8 cellular contexts compared by ENCODE assay signal in genomic region chr17:76727745-76728456, GRCh38. TPM values are rescaled to one million over a fixed set of nuclear protein-coding genes. Genes with fewer than 3 reads are reported as not detected.
DNase-seq lines count a peak whose midpoint lies in the region; ATAC-seq, FAIRE-seq and TF ChIP-seq lines count a peak whose summit lies in the region.

No MANE protein-coding gene starts in this region.

- H3K9ac ChIP-seq in BLaER1 = peak overlapping the region; percentile 99
- H3K9ac ChIP-seq in HUES64 (ENCODE audit: low read depth, low read length) = peak overlapping the region; percentile 96; the same call in 1 of the 2 replicates
- peak overlapping the region; percentile 97 for H3K9ac ChIP-seq in HepG2 (ENCODE audit: insufficient read depth, low read depth, low read length)

- FAIRE-seq in HepG2 (lab: Jason Lieb, UNC) = no peak
- FAIRE-seq in D721Med (lab: Jason Lieb, UNC) = no peak

- H2AFZ ChIP-seq in HepG2 (ENCODE audit: low read length) = no peak overlapping the region

- POLR2A ChIA-PET in HepG2 (lab: Yijun Ruan, JAX) = interaction anchor here (0.7 to 5.1 kb wide), 8 partner anchors 9 to 160 kb away, joined by 3 to 71 read pairs (median 4); partner anchors contain the start of genes MFSD11, MXRA7 and SRSF2

- TF ChIP-seq EP300 in HepG2 (IDR thresholded peaks at IDR 0.05; ENCODE audit: low read depth in 2 of 2, low read length in 2 of 2) = no peak
- no peak for TF ChIP-seq EP300 in HepG2 (CRISPR knock-in tag; IDR thresholded peaks at IDR 0.05; ENCODE audit: borderline replicate concordance)

- H3K79me2 ChIP-seq in HepG2 (ENCODE audit: insufficient read depth, low read length) = peaks cover 53% of the 10 kb centered on the region

- DNase-seq in amniotic epithelial cell (ENCODE audit: low read depth) = peak; percentile 31
- no peak for DNase-seq in HepG2 (ENCODE audit: low spot score)
- DNase-seq in tibial artery = no peak
- no peak for DNase-seq in OCI-M2 (lab: John Stamatoyannopoulos, UW; ENCODE audit: unreplicated experiment)
- DNase-seq in D721Med (ENCODE audit: insufficient read length, low spot score) = no peak
- no peak for DNase-seq in NCI-H1092 (lab: John Stamatoyannopoulos, UW)

- peaks cover 59% of the 10 kb centered on the region for H3K36me3 ChIP-seq in BLaER1
- H3K36me3 ChIP-seq in HUES64 (ENCODE audit: insufficient read depth, low read length) = peaks cover 39% of the 10 kb centered on the region
- peaks cover 9 to 20% of the 10 kb centered on the region in 2 experiments for H3K36me3 ChIP-seq in HepG2 (replicated peaks in 1 of 2; ENCODE audit: control insufficient read depth in 1 of 2, insufficient read depth in 2 of 2, low read length in 2 of 2)
- H3K36me3 ChIP-seq in tibial artery = peaks cover 41 to 51% (median 43%) of the 10 kb centered on the region in 3 donors

- H3K27me3 ChIP-seq in BLaER1 (no peaks in the 10 kb centered on the region), HUES64 (ENCODE audit: insufficient read depth, low read length) (no peaks in the 10 kb centered on the region), HepG2 (ENCODE audit: control insufficient read depth in 1 of 2, insufficient read depth in 2 of 2, low read length in 2 of 2) (no peaks in the 10 kb centered on the region), tibial artery (no peaks in the 10 kb centered on the region)

- TF ChIP-seq POLR2A in HepG2 (IDR thresholded peaks at IDR 0.05; ENCODE audit: insufficient read depth in 1 of 2, low read depth in 2 of 2, low read length in 2 of 2) = 0 out of 4 replicates have a peak, but pooled peaks of 1 of the 2 experiments have one; percentile 4

- H3K4me3 ChIP-seq in BLaER1 = peak overlapping the region; percentile 80
- H3K4me3 ChIP-seq in HUES64 (ENCODE audit: low read length) = peak overlapping the region; percentile 92
- peak overlapping the region; percentile 78 to 98 (median 95) for H3K4me3 ChIP-seq in HepG2 (replicated peaks in 1 of 3; ENCODE audit: insufficient read depth in 1 of 3, low read depth in 2 of 3, low read length in 3 of 3)
- peak overlapping the region; percentile 82 to 100 for H3K4me3 ChIP-seq in tibial artery

- H3K9me3 ChIP-seq in BLaER1 = no peaks in the 10 kb centered on the region
- H3K9me3 ChIP-seq in HUES64 (ENCODE audit: insufficient read depth, low read depth, low read length) = no peaks in the 10 kb centered on the region
- no peaks in the 10 kb centered on the region for H3K9me3 ChIP-seq in HepG2 (ENCODE audit: low read length)
- no peaks in the 10 kb centered on the region for H3K9me3 ChIP-seq in tibial artery

- CTCF ChIA-PET in HepG2 (lab: Yijun Ruan, JAX; ENCODE audit: low intra/inter-chr PET ratio, low total read pairs) = no interaction called here

- H3K4me2 ChIP-seq in BLaER1 (peak overlapping the region; percentile 90), HepG2 (ENCODE audit: low read depth, low read length) (peak overlapping the region; percentile 83)

- TF ChIP-seq CTCF in HepG2 (CRISPR knock-in tag; IDR thresholded peaks at IDR 0.05) (no peak), tibial artery (IDR thresholded peaks at IDR 0.05) (no peak), D721Med (IDR thresholded peaks at IDR 0.05; ENCODE audit: insufficient read depth, missing control alignments) (no peak)

- intact Hi-C loops in HepG2 (cut with micrococcal nuclease; ENCODE audit: unreplicated experiment) = loop anchor here (1.0 kb wide), 1 partner anchor 53 kb away; no protein-coding TSS in a partner anchor
- intact Hi-C loops in tibial artery (cut with DNase I; ENCODE audit: low total_unique reads) = no loop called here

- H4K20me1 ChIP-seq in BLaER1 = peaks cover 52% of the 10 kb centered on the region
- H4K20me1 ChIP-seq in HepG2 (ENCODE audit: insufficient read depth, low read length) = peaks cover 10% of the 10 kb centered on the region

- no peak for TF ChIP-seq RAD21 in HepG2 (CRISPR knock-in tag; IDR thresholded peaks at IDR 0.05)

- WGBS in HUES64 = 88% methylated on average over 17 of the region's 18 CpGs
- 67% methylated on average over 18 of the region's 18 CpGs for WGBS in HepG2 (ENCODE audit: low lambda C conversion rate)

- in situ Hi-C loops in HepG2 (cut with HindIII; ENCODE audit: extremely low pct_ligation_motif_present, low pct_unique_long_range_greater_than_20kb) = no loop called here

- no TSS peak for BruUV-seq in HepG2 (replicated peaks; lab: Mats Ljungman, UMichigan)

- peak overlapping the region; percentile 100 for H3K27ac ChIP-seq in BLaER1
- H3K27ac ChIP-seq in HUES64 (ENCODE audit: low read depth, low read length) = no peak overlapping the region
- H3K27ac ChIP-seq in HepG2 (ENCODE audit: extremely low read length, insufficient read depth, low read length) = peak overlapping the region; percentile 98
- peak overlapping the region; percentile 95 to 100 for H3K27ac ChIP-seq in tibial artery

- H3K4me1 ChIP-seq in BLaER1 (peaks cover 79% of the 10 kb centered on the region), HUES64 (ENCODE audit: insufficient read depth, low read length) (peaks cover 11% of the 10 kb centered on the region), HepG2 (ENCODE audit: insufficient read depth, low read length) (peaks cover 63% of the 10 kb centered on the region), tibial artery (peaks cover 0 to 80% (median 49%) of the 10 kb centered on the region in 4 donors)

- ATAC-seq in HepG2 = no peak

RNA-seq across cellular contexts. Expression of gene METTL23, which starts 1.3 kb away (rescaled TPM):
- polyA plus RNA-seq in HUES64 (2013, experiment 1 of 2) = 23.4 TPM
- 31.4 TPM for polyA plus RNA-seq in HUES64 (2013, experiment 2 of 2)
- 39.7 and 39.9 TPM in 2 replicates for total RNA-seq in HepG2 (2016; rRNA removed; fragmentation: Illumina TruSeq; extraction: Trizol)
- 13.8 and 15.1 TPM in 2 replicates for total RNA-seq in HepG2 (2016; cell fraction: cytosol; rRNA removed; fragmentation: Illumina TruSeq; extraction: Trizol; ENCODE audit: low read depth)
- total RNA-seq in HepG2 (2016; cell fraction: insoluble cytoplasmic fraction; rRNA removed; fragmentation: Illumina TruSeq; extraction: Trizol) = 40.1 and 40.8 TPM in 2 replicates
- 23.4 and 26.9 TPM in 2 replicates for total RNA-seq in HepG2 (2016; cell fraction: membrane; rRNA removed; fragmentation: Illumina TruSeq; extraction: Trizol)
- 28.8 and 32.4 TPM in 2 replicates for total RNA-seq in HepG2 (2016; cell fraction: nucleus; rRNA removed; fragmentation: Illumina TruSeq; extraction: Trizol)
- polyA plus RNA-seq in HepG2 (2011; rRNA removed) = 85.4 and 104 TPM in 2 replicates
- polyA plus RNA-seq in HepG2 (2011; cell fraction: cytosol; rRNA removed) = 54.2 and 65.9 TPM in 2 replicates
- 68.9 and 70.3 TPM in 2 replicates for polyA plus RNA-seq in HepG2 (2011; cell fraction: nucleus; rRNA removed)
- polyA plus RNA-seq in HepG2 (2012) = 49.3 and 49.6 TPM in 2 replicates
- 16.6 and 18.6 TPM in 2 replicates for polyA plus RNA-seq in HepG2 (2016; cell fraction: cytosol; fragmentation: Illumina TruSeq; extraction: Trizol; ENCODE audit: low read depth)
- 45.5 and 51.2 TPM in 2 replicates for polyA plus RNA-seq in HepG2 (2016; cell fraction: insoluble cytoplasmic fraction; fragmentation: Illumina TruSeq; extraction: Trizol; ENCODE audit: low read depth)
- 22.2 and 23.6 TPM in 2 replicates for polyA plus RNA-seq in HepG2 (2016; cell fraction: membrane; fragmentation: Illumina TruSeq; extraction: Trizol; ENCODE audit: low read depth)
- 60.8 and 67.8 TPM in 2 replicates for polyA plus RNA-seq in HepG2 (2016; cell fraction: nucleus; fragmentation: Illumina TruSeq; extraction: Trizol; ENCODE audit: insufficient read depth, low read depth)
- polyA minus RNA-seq in HepG2 (2011; rRNA and poly(A)+ RNA removed; ENCODE audit: low replicate concordance) = 23.4 and 37.2 TPM in 2 replicates
- 17.2 and 17.6 TPM in 2 replicates for polyA minus RNA-seq in HepG2 (2011; cell fraction: cytosol; rRNA and poly(A)+ RNA removed)
- polyA minus RNA-seq in HepG2 (2011; cell fraction: nucleus; rRNA and poly(A)+ RNA removed) = 17.6 and 22.6 TPM in 2 replicates

RNA-seq across cellular contexts. Expression of gene JMJD6, which starts 1.5 kb away (rescaled TPM):
- 11.5 TPM for polyA plus RNA-seq in HUES64 (2013, experiment 1 of 2)
- polyA plus RNA-seq in HUES64 (2013, experiment 2 of 2) = 10.5 TPM
- total RNA-seq in HepG2 (2016; rRNA removed; fragmentation: Illumina TruSeq; extraction: Trizol) = 41.0 and 49.1 TPM in 2 replicates
- 9.7 and 10.0 TPM in 2 replicates for total RNA-seq in HepG2 (2016; cell fraction: cytosol; rRNA removed; fragmentation: Illumina TruSeq; extraction: Trizol; ENCODE audit: low read depth)
- 41.7 and 48.0 TPM in 2 replicates for total RNA-seq in HepG2 (2016; cell fraction: insoluble cytoplasmic fraction; rRNA removed; fragmentation: Illumina TruSeq; extraction: Trizol)
- total RNA-seq in HepG2 (2016; cell fraction: membrane; rRNA removed; fragmentation: Illumina TruSeq; extraction: Trizol) = 15.3 and 17.9 TPM in 2 replicates
- total RNA-seq in HepG2 (2016; cell fraction: nucleus; rRNA removed; fragmentation: Illumina TruSeq; extraction: Trizol) = 24.8 and 26.0 TPM in 2 replicates
- 33.6 and 36.0 TPM in 2 replicates for polyA plus RNA-seq in HepG2 (2011; rRNA removed)
- polyA plus RNA-seq in HepG2 (2011; cell fraction: cytosol; rRNA removed) = 25.2 and 31.5 TPM in 2 replicates
- polyA plus RNA-seq in HepG2 (2011; cell fraction: nucleus; rRNA removed) = 43.8 and 48.7 TPM in 2 replicates
- 37.4 and 57.9 TPM in 2 replicates for polyA plus RNA-seq in HepG2 (2012)
- polyA plus RNA-seq in HepG2 (2016; cell fraction: cytosol; fragmentation: Illumina TruSeq; extraction: Trizol; ENCODE audit: low read depth) = 7.4 and 7.7 TPM in 2 replicates
- polyA plus RNA-seq in HepG2 (2016; cell fraction: insoluble cytoplasmic fraction; fragmentation: Illumina TruSeq; extraction: Trizol; ENCODE audit: low read depth) = 47.9 and 48.6 TPM in 2 replicates
- 11.8 and 11.9 TPM in 2 replicates for polyA plus RNA-seq in HepG2 (2016; cell fraction: membrane; fragmentation: Illumina TruSeq; extraction: Trizol; ENCODE audit: low read depth)
- polyA plus RNA-seq in HepG2 (2016; cell fraction: nucleus; fragmentation: Illumina TruSeq; extraction: Trizol; ENCODE audit: insufficient read depth, low read depth) = 37.6 and 45.3 TPM in 2 replicates
- 14.9 and 21.3 TPM in 2 replicates for polyA minus RNA-seq in HepG2 (2011; rRNA and poly(A)+ RNA removed; ENCODE audit: low replicate concordance)
- 13.4 and 16.7 TPM in 2 replicates for polyA minus RNA-seq in HepG2 (2011; cell fraction: cytosol; rRNA and poly(A)+ RNA removed)
- polyA minus RNA-seq in HepG2 (2011; cell fraction: nucleus; rRNA and poly(A)+ RNA removed) = 10.3 and 15.4 TPM in 2 replicates

RNA-seq across cellular contexts. Expression of gene SRSF2, which starts 9.2 kb away (rescaled TPM):
- polyA plus RNA-seq in HUES64 (2013, experiment 1 of 2) = 413 TPM
- 341 TPM for polyA plus RNA-seq in HUES64 (2013, experiment 2 of 2)
- total RNA-seq in HepG2 (2016; rRNA removed; fragmentation: Illumina TruSeq; extraction: Trizol) = 249 and 319 TPM in 2 replicates
- 103 and 114 TPM in 2 replicates for total RNA-seq in HepG2 (2016; cell fraction: cytosol; rRNA removed; fragmentation: Illumina TruSeq; extraction: Trizol; ENCODE audit: low read depth)
- total RNA-seq in HepG2 (2016; cell fraction: insoluble cytoplasmic fraction; rRNA removed; fragmentation: Illumina TruSeq; extraction: Trizol) = 260 and 312 TPM in 2 replicates
- 135 and 140 TPM in 2 replicates for total RNA-seq in HepG2 (2016; cell fraction: membrane; rRNA removed; fragmentation: Illumina TruSeq; extraction: Trizol)
- total RNA-seq in HepG2 (2016; cell fraction: nucleus; rRNA removed; fragmentation: Illumina TruSeq; extraction: Trizol) = 349 and 418 TPM in 2 replicates
- 306 and 308 TPM in 2 replicates for polyA plus RNA-seq in HepG2 (2011; rRNA removed)
- polyA plus RNA-seq in HepG2 (2011; cell fraction: cytosol; rRNA removed) = 103 and 169 TPM in 2 replicates
- 1,720 and 2,373 TPM in 2 replicates for polyA plus RNA-seq in HepG2 (2011; cell fraction: nucleus; rRNA removed)
- 214 and 282 TPM in 2 replicates for polyA plus RNA-seq in HepG2 (2012)
- 77.5 and 85.0 TPM in 2 replicates for polyA plus RNA-seq in HepG2 (2016; cell fraction: cytosol; fragmentation: Illumina TruSeq; extraction: Trizol; ENCODE audit: low read depth)
- 376 and 395 TPM in 2 replicates for polyA plus RNA-seq in HepG2 (2016; cell fraction: insoluble cytoplasmic fraction; fragmentation: Illumina TruSeq; extraction: Trizol; ENCODE audit: low read depth)
- polyA plus RNA-seq in HepG2 (2016; cell fraction: membrane; fragmentation: Illumina TruSeq; extraction: Trizol; ENCODE audit: low read depth) = 116 and 123 TPM in 2 replicates
- polyA plus RNA-seq in HepG2 (2016; cell fraction: nucleus; fragmentation: Illumina TruSeq; extraction: Trizol; ENCODE audit: insufficient read depth, low read depth) = 776 and 819 TPM in 2 replicates
- polyA minus RNA-seq in HepG2 (2011; rRNA and poly(A)+ RNA removed; ENCODE audit: low replicate concordance) = 243 and 377 TPM in 2 replicates
- polyA minus RNA-seq in HepG2 (2011; cell fraction: cytosol; rRNA and poly(A)+ RNA removed) = 59.7 and 82.4 TPM in 2 replicates
- 526 and 551 TPM in 2 replicates for polyA minus RNA-seq in HepG2 (2011; cell fraction: nucleus; rRNA and poly(A)+ RNA removed)

RNA-seq across cellular contexts. Expression of gene MFSD11, which starts 10.0 kb away (rescaled TPM):
- 14.2 TPM for polyA plus RNA-seq in HUES64 (2013, experiment 1 of 2)
- 13.1 TPM for polyA plus RNA-seq in HUES64 (2013, experiment 2 of 2)
- total RNA-seq in HepG2 (2016; rRNA removed; fragmentation: Illumina TruSeq; extraction: Trizol) = 19.4 and 36.3 TPM in 2 replicates
- total RNA-seq in HepG2 (2016; cell fraction: cytosol; rRNA removed; fragmentation: Illumina TruSeq; extraction: Trizol; ENCODE audit: low read depth) = 19.7 and 21.0 TPM in 2 replicates
- total RNA-seq in HepG2 (2016; cell fraction: insoluble cytoplasmic fraction; rRNA removed; fragmentation: Illumina TruSeq; extraction: Trizol) = 17.3 and 35.0 TPM in 2 replicates
- total RNA-seq in HepG2 (2016; cell fraction: membrane; rRNA removed; fragmentation: Illumina TruSeq; extraction: Trizol) = 17.5 and 20.2 TPM in 2 replicates
- total RNA-seq in HepG2 (2016; cell fraction: nucleus; rRNA removed; fragmentation: Illumina TruSeq; extraction: Trizol) = 39.1 and 44.6 TPM in 2 replicates
- 25.2 and 26.1 TPM in 2 replicates for polyA plus RNA-seq in HepG2 (2011; rRNA removed)
- polyA plus RNA-seq in HepG2 (2011; cell fraction: cytosol; rRNA removed) = 11.6 and 16.0 TPM in 2 replicates
- 59.2 and 64.8 TPM in 2 replicates for polyA plus RNA-seq in HepG2 (2011; cell fraction: nucleus; rRNA removed)
- polyA plus RNA-seq in HepG2 (2012) = 20.4 and 24.1 TPM in 2 replicates
- polyA plus RNA-seq in HepG2 (2016; cell fraction: cytosol; fragmentation: Illumina TruSeq; extraction: Trizol; ENCODE audit: low read depth) = 5.8 and 6.2 TPM in 2 replicates
- 13.0 and 15.6 TPM in 2 replicates for polyA plus RNA-seq in HepG2 (2016; cell fraction: insoluble cytoplasmic fraction; fragmentation: Illumina TruSeq; extraction: Trizol; ENCODE audit: low read depth)
- polyA plus RNA-seq in HepG2 (2016; cell fraction: membrane; fragmentation: Illumina TruSeq; extraction: Trizol; ENCODE audit: low read depth) = 9.2 and 11.8 TPM in 2 replicates
- polyA plus RNA-seq in HepG2 (2016; cell fraction: nucleus; fragmentation: Illumina TruSeq; extraction: Trizol; ENCODE audit: insufficient read depth, low read depth) = 60.1 and 68.2 TPM in 2 replicates
- 33.4 and 39.8 TPM in 2 replicates for polyA minus RNA-seq in HepG2 (2011; rRNA and poly(A)+ RNA removed; ENCODE audit: low replicate concordance)
- 12.8 and 16.1 TPM in 2 replicates for polyA minus RNA-seq in HepG2 (2011; cell fraction: cytosol; rRNA and poly(A)+ RNA removed)
- polyA minus RNA-seq in HepG2 (2011; cell fraction: nucleus; rRNA and poly(A)+ RNA removed) = 36.3 and 51.1 TPM in 2 replicates

RNA-seq across cellular contexts. Expression of gene MXRA7, which starts 17.1 kb away (rescaled TPM):
- 15.6 TPM for polyA plus RNA-seq in HUES64 (2013, experiment 1 of 2)
- 19.8 TPM for polyA plus RNA-seq in HUES64 (2013, experiment 2 of 2)
- 28.0 and 44.8 TPM in 2 replicates for total RNA-seq in HepG2 (2016; rRNA removed; fragmentation: Illumina TruSeq; extraction: Trizol)
- total RNA-seq in HepG2 (2016; cell fraction: cytosol; rRNA removed; fragmentation: Illumina TruSeq; extraction: Trizol; ENCODE audit: low read depth) = 22.8 and 24.5 TPM in 2 replicates
- 30.0 and 44.9 TPM in 2 replicates for total RNA-seq in HepG2 (2016; cell fraction: insoluble cytoplasmic fraction; rRNA removed; fragmentation: Illumina TruSeq; extraction: Trizol)
- 51.0 and 58.7 TPM in 2 replicates for total RNA-seq in HepG2 (2016; cell fraction: membrane; rRNA removed; fragmentation: Illumina TruSeq; extraction: Trizol)
- total RNA-seq in HepG2 (2016; cell fraction: nucleus; rRNA removed; fragmentation: Illumina TruSeq; extraction: Trizol) = 30.0 and 37.9 TPM in 2 replicates
- polyA plus RNA-seq in HepG2 (2011; rRNA removed) = 112 and 139 TPM in 2 replicates
- polyA plus RNA-seq in HepG2 (2011; cell fraction: cytosol; rRNA removed) = 75.0 and 131 TPM in 2 replicates
- 36.3 and 45.0 TPM in 2 replicates for polyA plus RNA-seq in HepG2 (2011; cell fraction: nucleus; rRNA removed)
- polyA plus RNA-seq in HepG2 (2012) = 131 and 138 TPM in 2 replicates
- polyA plus RNA-seq in HepG2 (2016; cell fraction: cytosol; fragmentation: Illumina TruSeq; extraction: Trizol; ENCODE audit: low read depth) = 36.6 and 41.1 TPM in 2 replicates
- 37.7 and 42.0 TPM in 2 replicates for polyA plus RNA-seq in HepG2 (2016; cell fraction: insoluble cytoplasmic fraction; fragmentation: Illumina TruSeq; extraction: Trizol; ENCODE audit: low read depth)
- polyA plus RNA-seq in HepG2 (2016; cell fraction: membrane; fragmentation: Illumina TruSeq; extraction: Trizol; ENCODE audit: low read depth) = 56.2 and 59.4 TPM in 2 replicates
- polyA plus RNA-seq in HepG2 (2016; cell fraction: nucleus; fragmentation: Illumina TruSeq; extraction: Trizol; ENCODE audit: insufficient read depth, low read depth) = 59.5 and 60.5 TPM in 2 replicates
- 21.9 and 76.0 TPM in 2 replicates for polyA minus RNA-seq in HepG2 (2011; rRNA and poly(A)+ RNA removed; ENCODE audit: low replicate concordance)
- polyA minus RNA-seq in HepG2 (2011; cell fraction: cytosol; rRNA and poly(A)+ RNA removed) = 38.4 and 70.8 TPM in 2 replicates
- polyA minus RNA-seq in HepG2 (2011; cell fraction: nucleus; rRNA and poly(A)+ RNA removed) = 18.8 and 29.5 TPM in 2 replicates
